ENCODE assay signal across 9 cellular contexts in genomic region chr11:123457187-123457770, GRCh38. TPM values are rescaled to one million over a fixed set of nuclear protein-coding genes. Genes with fewer than 3 reads are reported as not detected.
DNase-seq lines count a peak whose midpoint lies in the region; ATAC-seq and TF ChIP-seq lines count a peak whose summit lies in the region.
"Had no signal": no experiment of that assay in that cellular context is flagged by ENCODE, and none has a peak within 500 bp of the region (broad histone marks: within the 10 kb centered on the region; RNA-seq: fewer than 3 reads in every experiment).

No MANE protein-coding gene starts in this region.

- no peak for TF ChIP-seq CTCF in CD4-positive, alpha-beta T cell (IDR thresholded peaks at IDR 0.05)
- no peak for TF ChIP-seq CTCF in ascending aorta (IDR thresholded peaks at IDR 0.05)

- peak overlapping the region; percentile 81 for H3K27ac Mint-ChIP-seq in CD4-positive, alpha-beta T cell

- DNase-seq in CD4-positive, alpha-beta T cell: peak in 1 of 10 experiments; percentile 8
- DNase-seq in MV-4-11 (lab: John Stamatoyannopoulos, UW): peak; percentile 88
- peak; percentile 20 to 70 for DNase-seq in ascending aorta (ENCODE audit: low spot score in 2 of 2)
- peak; percentile 55 for DNase-seq in myocyte (ENCODE audit: low read depth)
- DNase-seq in MG63: no peak
- no peak for DNase-seq in D341Med (ENCODE audit: low spot score)
- no peak for DNase-seq in NCI-H748 (lab: John Stamatoyannopoulos, UW; ENCODE audit: unreplicated experiment)
- DNase-seq: NCI-H146 had no signal

- no peaks in the 10 kb centered on the region for H3K9me3 ChIP-seq in CD4-positive, alpha-beta T cell (ENCODE audit: control insufficient read depth, low read length)
- H3K9me3 ChIP-seq in ascending aorta: no peaks in the 10 kb centered on the region
- H3K9me3 ChIP-seq in MG63: no peaks in the 10 kb centered on the region

- H3K4me3 ChIP-seq in ascending aorta: no peak overlapping the region
- H3K4me3 ChIP-seq in MG63: no peak overlapping the region

- intact Hi-C loops in CD4-positive, alpha-beta T cell (cut with DNase I, micrococcal nuclease): no loop called here
- intact Hi-C loops in ascending aorta (cut with DNase I): no loop called here

- no peaks in the 10 kb centered on the region for H3K27me3 Mint-ChIP-seq in CD4-positive, alpha-beta T cell

- H3K27ac ChIP-seq in CD4-positive, alpha-beta T cell (ENCODE audit: low read depth, low read length): no peak overlapping the region
- peak overlapping the region in 1 of 2 donors; percentile 27 for H3K27ac ChIP-seq in ascending aorta

- H3K9me3 Mint-ChIP-seq in CD4-positive, alpha-beta T cell: no peaks in the 10 kb centered on the region

- H3K36me3 Mint-ChIP-seq in CD4-positive, alpha-beta T cell (ENCODE audit: low read depth): no peaks in the 10 kb centered on the region

- H3K4me1 ChIP-seq in ascending aorta: no peaks in the 10 kb centered on the region

- H3K4me1 Mint-ChIP-seq in CD4-positive, alpha-beta T cell (ENCODE audit: low read depth): peaks cover 46% of the 10 kb centered on the region

- H3K36me3 ChIP-seq in ascending aorta (no peaks in the 10 kb centered on the region), MG63 (no peaks in the 10 kb centered on the region)

- ATAC-seq in CD4-positive, alpha-beta T cell (ENCODE audit: poor library complexity): peak; percentile 41
- ATAC-seq in GM21423 (IDR thresholded peaks at IDR 0.05; ENCODE audit: unreplicated experiment): no peak

- CTCF ChIA-PET in CD4-positive, alpha-beta T cell (lab: Charles Lee): interaction anchor here (0.6 kb wide), 3 partner anchors 23 to 751 kb away, joined by 3 to 4 read pairs (median 3); no protein-coding TSS in a partner anchor

- POLR2A ChIA-PET in CD4-positive, alpha-beta T cell (lab: Charles Lee): interaction anchor here (0.8 to 1.2 kb wide), 2 partner anchors 26 to 156 kb away, joined by 3 to 8 read pairs; no protein-coding TSS in a partner anchor

- no peak overlapping the region for H3K4me3 Mint-ChIP-seq in CD4-positive, alpha-beta T cell

- no peaks in the 10 kb centered on the region for H3K27me3 ChIP-seq in CD4-positive, alpha-beta T cell (ENCODE audit: control insufficient read depth, insufficient read depth, low read length)
- H3K27me3 ChIP-seq in ascending aorta: no peaks in the 10 kb centered on the region
- H3K27me3 ChIP-seq in MG63: no peaks in the 10 kb centered on the region

RNA-seq across cellular contexts. Expression of gene GRAMD1B, which starts 27.2 kb away (rescaled TPM):
- 10 to 100 TPM; 16.1 to 21.8 TPM for total RNA-seq in CD4-positive, alpha-beta T cell
- 1.4 TPM for total RNA-seq in ascending aorta
- total RNA-seq in myocyte: 27.3 and 52.0 TPM in 2 replicates
- polyA plus RNA-seq in myocyte (2012): 8.6 TPM
- not detected in 2 replicates for total RNA-seq in MG63 (2014; rRNA removed; shearing (Covaris generic); ENCODE audit: low replicate concordance)

Comparison
In these comparisons a context has a peak if more than half of its experiments do, and no peak if none do; other contexts are left out.
1. DNase-seq: peak in MV-4-11 (single experiment), ascending aorta (2 of 2) and myocyte (single experiment); none in MG63 (single experiment), D341Med (single experiment) and NCI-H748 (single experiment).